17 cellular contexts compared by ENCODE assay signal in genomic region chr11:125268611-125269010, GRCh38.
DNase-seq lines count a peak whose midpoint lies in the region; ATAC-seq and TF ChIP-seq lines count a peak whose summit lies in the region.
"Had no signal": no experiment of that assay in that cellular context is flagged by ENCODE, and none has a peak within 500 bp of the region (broad histone marks: within the 10 kb centered on the region; RNA-seq: fewer than 3 reads in every experiment).

No MANE protein-coding gene starts in this region.

- H3K36me3 ChIP-seq in brain microvascular endothelial cell (replicated peaks) (no peaks in the 10 kb centered on the region), skeletal muscle satellite cell (ENCODE audit: insufficient read depth, low read length) (no peaks in the 10 kb centered on the region)
- H3K36me3 ChIP-seq: BLaER1 treated with 17β-estradiol and CSF1 and Interleukin-3, amounts not matched to agents 10 nM and 100 nM had no signal

- intact Hi-C loops in CD4-positive, alpha-beta T cell (cut with DNase I, micrococcal nuclease) = no loop called here

- no peak overlapping the region for H3K4me3 Mint-ChIP-seq in CD4-positive, alpha-beta T cell

- peaks cover 60% of the 10 kb centered on the region for H3K27me3 Mint-ChIP-seq in CD4-positive, alpha-beta T cell

- no peak overlapping the region for H3K4me2 ChIP-seq in skeletal muscle satellite cell (ENCODE audit: low read length)
- H3K4me2 ChIP-seq: BLaER1 treated with 17β-estradiol and CSF1 and Interleukin-3, amounts not matched to agents 10 nM and 100 nM; PC-9 had no signal

- H3K4me3 ChIP-seq in brain microvascular endothelial cell (ENCODE audit: low read depth, low read length) = no peak overlapping the region
- no peak overlapping the region for H3K4me3 ChIP-seq in skeletal muscle satellite cell (ENCODE audit: low read length)
- H3K4me3 ChIP-seq: BLaER1 treated with 17β-estradiol and CSF1 and Interleukin-3, amounts not matched to agents 10 nM and 100 nM; PC-9 had no signal

- H3K27ac ChIP-seq in brain microvascular endothelial cell = peak overlapping the region; percentile 16
- no peak overlapping the region for H3K27ac ChIP-seq in CD4-positive, alpha-beta T cell (ENCODE audit: low read depth, low read length)
- H3K27ac ChIP-seq: BLaER1 treated with 17β-estradiol and CSF1 and Interleukin-3, amounts not matched to agents 10 nM and 100 nM; HL-60; PC-9 had no signal

- H3K27me3 ChIP-seq in brain microvascular endothelial cell (replicated peaks) (no peaks in the 10 kb centered on the region), skeletal muscle satellite cell (ENCODE audit: control insufficient read depth, insufficient read depth, low read length) (no peaks in the 10 kb centered on the region)
- H3K27me3 ChIP-seq in CD4-positive, alpha-beta T cell (ENCODE audit: control insufficient read depth, insufficient read depth, low read length) = peaks cover 8% of the 10 kb centered on the region

- CTCF ChIA-PET in CD4-positive, alpha-beta T cell (lab: Charles Lee) = no interaction called here

- H3K9me3 ChIP-seq in skeletal muscle satellite cell (replicated peaks; ENCODE audit: low read length) = no peaks in the 10 kb centered on the region
- H3K9me3 ChIP-seq in CD4-positive, alpha-beta T cell (ENCODE audit: control insufficient read depth, low read length) = no peaks in the 10 kb centered on the region
- H3K9me3 ChIP-seq: BLaER1 treated with 17β-estradiol and CSF1 and Interleukin-3, amounts not matched to agents 10 nM and 100 nM had no signal

- H3K4me1 Mint-ChIP-seq in CD4-positive, alpha-beta T cell (ENCODE audit: low read depth) = no peaks in the 10 kb centered on the region

- H3K27ac Mint-ChIP-seq in CD4-positive, alpha-beta T cell = no peak overlapping the region

- DNase-seq in HT1080 (ENCODE audit: low read depth) (peak; percentile 34), brain microvascular endothelial cell (peak; percentile 35), myocyte (ENCODE audit: low read depth) (peak; percentile 54), SIG-M5 treated with dmso at 0.1 percent for 504 hours (lab: John Stamatoyannopoulos, UW; ENCODE audit: unreplicated experiment) (no peak)
- no peak for DNase-seq in CD4-positive, alpha-beta T cell
- DNase-seq: DMS 273 treated with DMSO at 0.1 percent for 48 hours, GF-D8, GOT3, NCI-H1436 treated with DMSO at 0.1 percent for 48 hours, NCI-H2081 treated with DMSO at 0.1 percent for 48 hours, NCI-H510A, NCI-H774, PC-9 had no signal

- H3K9me3 Mint-ChIP-seq in CD4-positive, alpha-beta T cell = no peaks in the 10 kb centered on the region

- no peak for ATAC-seq in GM21737 (IDR thresholded peaks at IDR 0.05; ENCODE audit: unreplicated experiment)
- ATAC-seq in CD4-positive, alpha-beta T cell (ENCODE audit: poor library complexity) = no peak

- TF ChIP-seq CTCF in brain microvascular endothelial cell (IDR thresholded peaks at IDR 0.05; ENCODE audit: low read depth, low read length, missing control alignments) = no peak
- TF ChIP-seq CTCF in CD4-positive, alpha-beta T cell (IDR thresholded peaks at IDR 0.05) = no peak

- no peaks in the 10 kb centered on the region for H3K36me3 Mint-ChIP-seq in CD4-positive, alpha-beta T cell (ENCODE audit: low read depth)

- POLR2A ChIA-PET in CD4-positive, alpha-beta T cell (lab: Charles Lee) = no interaction called here

- peaks cover 85% of the 10 kb centered on the region for H3K4me1 ChIP-seq in skeletal muscle satellite cell (ENCODE audit: control insufficient read depth, insufficient read depth, low read length)

- H3K9ac ChIP-seq in skeletal muscle satellite cell (ENCODE audit: low read depth, low read length) = peak overlapping the region; percentile 74
- H3K9ac ChIP-seq: BLaER1 treated with 17β-estradiol and CSF1 and Interleukin-3, amounts not matched to agents 10 nM and 100 nM had no signal

- in situ Hi-C loops in brain microvascular endothelial cell (cut with HindIII; ENCODE audit: low pct_ligation_motif_present, low sequenced_read_pairs) = no loop called here

Comparison
In these comparisons a context has a peak if more than half of its experiments do, and no peak if none do; other contexts are left out.
1. DNase-seq: peak in HT1080 (single experiment), brain microvascular endothelial cell (single experiment) and myocyte (single experiment); none in CD4-positive, alpha-beta T cell (0 of 10) and SIG-M5 treated with dmso at 0.1 percent for 504 hours (single experiment).